ENCODE assay signal across 9 cellular contexts in genomic region chr2:195575879-195576391, GRCh38.
DNase-seq lines count a peak whose midpoint lies in the region; TF ChIP-seq lines count a peak whose summit lies in the region.
"Had no signal": no experiment of that assay in that cellular context is flagged by ENCODE, and none has a peak within 500 bp of the region (broad histone marks: within the 10 kb centered on the region; RNA-seq: fewer than 3 reads in every experiment).

No MANE protein-coding gene starts in this region.

- peak overlapping the region; percentile 74 for H3K4me3 Mint-ChIP-seq in activated naive CD4-positive, alpha-beta T cell treated with anti-CD3 and anti-CD28 coated beads, Interleukin-2, amount 50 U/mL, for 24 hours
- H3K4me3 Mint-ChIP-seq in H9, result no peak overlapping the region

- H3K9me2 ChIP-seq in Loucy (replicated peaks; ENCODE audit: low read depth, low read length), result no peaks in the 10 kb centered on the region

- no peak overlapping the region for H3K18ac ChIP-seq in H9 (ENCODE audit: insufficient read length, low read depth, low read length)

- H2AFZ ChIP-seq in H9 (ENCODE audit: low read length), result no peak overlapping the region
- H2AFZ ChIP-seq in Loucy (ENCODE audit: low read length), result no peak overlapping the region

- no peaks in the 10 kb centered on the region for H3K27me3 Mint-ChIP-seq in activated naive CD4-positive, alpha-beta T cell treated with anti-CD3 and anti-CD28 coated beads, Interleukin-2, amount 50 U/mL, for 24 hours
- H3K27me3 Mint-ChIP-seq in H9 (ENCODE audit: low read depth), result no peaks in the 10 kb centered on the region

- TF ChIP-seq CTCF in H9 (conservative IDR thresholded peaks at IDR 0.05), result peak; percentile 42; the same call in 2 of the 3 replicates
- TF ChIP-seq CTCF in Loucy (conservative IDR thresholded peaks at IDR 0.05; ENCODE audit: low read length), result peak; percentile 62

- H2BK5ac ChIP-seq in H9 (ENCODE audit: insufficient read length, low read length), result no peak overlapping the region

- peaks cover 89% of the 10 kb centered on the region for H3K4me1 Mint-ChIP-seq in activated naive CD4-positive, alpha-beta T cell treated with anti-CD3 and anti-CD28 coated beads, Interleukin-2, amount 50 U/mL, for 24 hours
- 0 out of 4 replicates have a peak, but pooled peaks cover 0 to 3% of the 10 kb centered on the region in 2 experiments for H3K4me1 Mint-ChIP-seq in H9

- H3K27ac Mint-ChIP-seq in activated naive CD4-positive, alpha-beta T cell treated with anti-CD3 and anti-CD28 coated beads, Interleukin-2, amount 50 U/mL, for 24 hours, result peak overlapping the region; percentile 94
- 0 out of 7 replicates have a peak overlapping the region, but pooled peaks of 1 of the 3 experiments have one; percentile 5 for H3K27ac Mint-ChIP-seq in H9

- H3K27me3 ChIP-seq in H9 (ENCODE audit: insufficient read depth, low read length), result no peaks in the 10 kb centered on the region
- no peaks in the 10 kb centered on the region for H3K27me3 ChIP-seq in Loucy (ENCODE audit: insufficient read depth, low read length, poor library complexity, severe bottlenecking)

- H2AK5ac ChIP-seq in H9 (ENCODE audit: insufficient read length, low read length), result no peak overlapping the region

- H3K79me1 ChIP-seq in H9 (ENCODE audit: insufficient read depth, low read depth, low read length, poor library complexity, severe bottlenecking), result no peaks in the 10 kb centered on the region

- no peak overlapping the region for H3K9ac ChIP-seq in H9 (ENCODE audit: extremely low read depth, insufficient read length, low read length)
- H3K9ac ChIP-seq in Loucy (ENCODE audit: low read depth, low read length, poor library complexity, severe bottlenecking), result no peak overlapping the region

- no peak overlapping the region for H3K14ac ChIP-seq in H9 (ENCODE audit: insufficient read depth, low read length)

- H3K4ac ChIP-seq in H9 (ENCODE audit: low read depth, low read length), result no peak overlapping the region

- no peaks in the 10 kb centered on the region for H3K36me3 ChIP-seq in Loucy (ENCODE audit: insufficient read depth, low read length)

- no peak overlapping the region for H2BK15ac ChIP-seq in H9 (ENCODE audit: low read depth, low read length)

- H3F3A ChIP-seq in Loucy (ENCODE audit: low read depth), result no peaks in the 10 kb centered on the region

- no peaks in the 10 kb centered on the region for H3K79me2 ChIP-seq in H9 (ENCODE audit: insufficient read depth, low read length)
- no peaks in the 10 kb centered on the region for H3K79me2 ChIP-seq in Loucy (ENCODE audit: insufficient read depth, low read length)

- no CpG with 5 or more reads among the region's 4 CpGs for WGBS in H9 (ENCODE audit: extremely low coverage, insufficient read length, low lambda C conversion rate)

- peaks cover 2% of the 10 kb centered on the region for H3K36me3 Mint-ChIP-seq in activated naive CD4-positive, alpha-beta T cell treated with anti-CD3 and anti-CD28 coated beads, Interleukin-2, amount 50 U/mL, for 24 hours
- no peaks in the 10 kb centered on the region for H3K36me3 Mint-ChIP-seq in H9 (ENCODE audit: insufficient read depth in 1 of 3, low read depth in 3 of 3)

- no peak overlapping the region for H3K56ac ChIP-seq in H9 (ENCODE audit: insufficient read length, low read depth, low read length)

- H3K4me1 ChIP-seq in H9 (ENCODE audit: insufficient read depth, low read length) (no peaks in the 10 kb centered on the region), Loucy (ENCODE audit: insufficient read depth, low read length, poor library complexity, severe bottlenecking) (peaks cover 10% of the 10 kb centered on the region)

- H2BK12ac ChIP-seq in H9 (ENCODE audit: insufficient read length, low read depth, low read length), result no peak overlapping the region

- H4K5ac ChIP-seq in H9 (ENCODE audit: insufficient read length, low read depth, low read length), result no peak overlapping the region

- H3K9me3 Mint-ChIP-seq in activated naive CD4-positive, alpha-beta T cell treated with anti-CD3 and anti-CD28 coated beads, Interleukin-2, amount 50 U/mL, for 24 hours, result peaks cover 5% of the 10 kb centered on the region
- no peaks in the 10 kb centered on the region for H3K9me3 Mint-ChIP-seq in H9

- no peak overlapping the region for H4K8ac ChIP-seq in H9 (replicated peaks; ENCODE audit: insufficient read length, low read depth, low read length)

- no peak overlapping the region for H3K4me3 ChIP-seq in Loucy (ENCODE audit: low read length, poor library complexity, severe bottlenecking)

- H3K9me3 ChIP-seq in H9 (ENCODE audit: control insufficient read depth, low read depth, low read length) (no peaks in the 10 kb centered on the region), Loucy (ENCODE audit: insufficient read depth, low read depth, low read length) (no peaks in the 10 kb centered on the region)

- H3T11ph ChIP-seq in H9 (ENCODE audit: low read length), result no peak overlapping the region

- no peak overlapping the region for H2BK120ac ChIP-seq in H9 (ENCODE audit: low read depth, low read length, poor library complexity, severe bottlenecking)

- H2BK20ac ChIP-seq in H9 (ENCODE audit: low read depth, low read length, poor library complexity, severe bottlenecking), result no peak overlapping the region

- DNase-seq in activated naive CD4-positive, alpha-beta T cell (lab: John Stamatoyannopoulos, UW), result no peak
- no peak for DNase-seq in H9
- DNase-seq in astrocyte of the hippocampus (ENCODE audit: low read depth, low spot score), result peak; percentile 84
- DNase-seq in left kidney (ENCODE audit: low read depth, low spot score), result peak; percentile 29
- no peak for DNase-seq in NCI-H446 treated with DMSO at 0.1 percent for 48 hours (lab: John Stamatoyannopoulos, UW)
- no peak for DNase-seq in effector CD4-positive, alpha-beta T cell

- no peak overlapping the region for H3K27ac ChIP-seq in H9 (ENCODE audit: insufficient read length, low read depth, low read length)
- H3K27ac ChIP-seq: HL-60 had no signal

- no peak overlapping the region for H3K23ac ChIP-seq in H9 (ENCODE audit: insufficient read length, low read depth, low read length)

- no peak overlapping the region for H4K91ac ChIP-seq in H9 (ENCODE audit: insufficient read length, low read depth, low read length)

- H3K4me2 ChIP-seq in H9 (ENCODE audit: insufficient read depth, insufficient read length, low read length), result no peak overlapping the region
- H3K4me2 ChIP-seq in Loucy (ENCODE audit: low read depth, low read length, poor library complexity, severe bottlenecking), result no peak overlapping the region

- no peaks in the 10 kb centered on the region for H3K23me2 ChIP-seq in H9 (ENCODE audit: insufficient read length, low read depth, low read length, poor library complexity, severe bottlenecking)

- H4K20me1 ChIP-seq in H9 (ENCODE audit: control insufficient read depth, insufficient read depth, insufficient read length), result no peaks in the 10 kb centered on the region
- no peaks in the 10 kb centered on the region for H4K20me1 ChIP-seq in Loucy (ENCODE audit: insufficient read depth, low read length, poor library complexity, severe bottlenecking)

Comparison
In these comparisons a context has a peak if more than half of its experiments do, and no peak if none do; other contexts are left out.
1. DNase-seq: peak in astrocyte of the hippocampus (single experiment) and left kidney (single experiment); none in activated naive CD4-positive, alpha-beta T cell (0 of 4), H9 (single experiment), NCI-H446 treated with DMSO at 0.1 percent for 48 hours (single experiment) and effector CD4-positive, alpha-beta T cell (single experiment).